ENCODE assay signal across 8 cellular contexts in the genomic region with DNA sequence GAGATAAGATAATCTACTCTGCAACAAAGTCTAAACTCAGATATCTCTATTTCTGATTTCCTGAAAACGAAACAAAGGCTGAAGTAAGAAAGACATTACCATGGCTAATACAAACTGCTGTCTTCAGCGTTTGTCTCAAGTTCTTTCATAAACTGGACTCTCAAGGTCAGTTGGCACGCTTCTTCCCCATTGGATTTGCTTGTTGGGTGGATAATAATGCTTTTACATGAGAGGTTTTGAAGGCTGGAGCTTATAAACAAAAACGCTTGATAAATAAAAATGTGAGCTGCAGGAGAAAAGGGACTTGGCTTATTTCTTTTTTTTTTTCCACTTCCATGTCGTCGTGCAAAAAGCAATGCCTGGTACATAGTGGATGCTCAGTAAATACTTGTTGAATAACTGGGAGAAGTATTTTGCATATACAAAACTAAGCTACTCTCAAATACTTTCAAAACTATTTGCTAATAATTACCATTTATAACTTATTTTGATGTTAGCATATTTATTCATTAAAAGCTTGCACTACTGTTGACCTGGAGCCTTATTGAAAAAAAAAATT.
DNase-seq lines count a peak whose midpoint lies in the region; ATAC-seq and TF ChIP-seq lines count a peak whose summit lies in the region.

No MANE protein-coding gene starts in this region.

- DNase-seq in Ammon's horn (ENCODE audit: low spot score): peak; percentile 34
- DNase-seq in RWPE2 (ENCODE audit: low spot score): no peak
- no peak for DNase-seq in NCI-H146 (lab: John Stamatoyannopoulos, UW)
- no peak for DNase-seq in islet precursor cell
- no peak for DNase-seq in glomerular visceral epithelial cell (ENCODE audit: extremely low spot score)

- H3K36me3 ChIP-seq in RWPE2 (ENCODE audit: low read depth) (no peaks in the 10 kb centered on the region), esophagus (ENCODE audit: control insufficient read depth in 2 of 2, insufficient read depth in 2 of 2, low read length in 1 of 2) (no peaks in the 10 kb centered on the region), neutrophil (no peaks in the 10 kb centered on the region)

- 13 to 15% methylated on average over 6 of the region's 6 CpGs for WGBS in esophagus, 2 donors

- H3K27ac ChIP-seq in RWPE2 (ENCODE audit: poor library complexity, severe bottlenecking) (peak overlapping the region; percentile 62), esophagus (ENCODE audit: low read depth in 2 of 2, low read length in 1 of 2) (peak overlapping the region; percentile 4 to 92), neutrophil (peak overlapping the region; percentile 78)

- H3K4me3 ChIP-seq in RWPE2 (ENCODE audit: severe bottlenecking) (no peak overlapping the region), esophagus (ENCODE audit: low read depth in 1 of 2, low read length in 2 of 2) (no peak overlapping the region), neutrophil (ENCODE audit: low read depth in 1 of 2, low read length in 1 of 2) (peak overlapping the region; percentile 35 to 39)

- H3K27me3 ChIP-seq in RWPE2 (ENCODE audit: insufficient read depth, poor library complexity, severe bottlenecking) (no peaks in the 10 kb centered on the region), esophagus (ENCODE audit: control insufficient read depth in 1 of 2, insufficient read depth in 2 of 2, low read length in 2 of 2) (no peaks in the 10 kb centered on the region), neutrophil (no peaks in the 10 kb centered on the region)

- H3K9me3 ChIP-seq in RWPE2 (ENCODE audit: severe bottlenecking) (no peaks in the 10 kb centered on the region), esophagus (ENCODE audit: control insufficient read depth in 2 of 2, insufficient read depth in 1 of 2, low read depth in 1 of 2, low read length in 1 of 2) (no peaks in the 10 kb centered on the region), neutrophil (no peaks in the 10 kb centered on the region)

- TF ChIP-seq CTCF in RWPE2 (IDR thresholded peaks at IDR 0.05; ENCODE audit: poor library complexity, severe bottlenecking) (no peak), neutrophil (IDR thresholded peaks at IDR 0.05) (no peak)

- peak; percentile 8 for ATAC-seq in GM21723 (IDR thresholded peaks at IDR 0.05; ENCODE audit: unreplicated experiment)
- ATAC-seq in RWPE2 (ENCODE audit: low read depth): no peak

- H3K4me1 ChIP-seq in RWPE2 (ENCODE audit: insufficient read depth, poor library complexity, severe bottlenecking): peaks cover 15% of the 10 kb centered on the region
- no peaks in the 10 kb centered on the region for H3K4me1 ChIP-seq in esophagus (ENCODE audit: control insufficient read depth in 2 of 2, insufficient read depth in 2 of 2, low read length in 1 of 2)
- H3K4me1 ChIP-seq in neutrophil (ENCODE audit: control insufficient read depth in 1 of 2, insufficient read depth in 1 of 2, low read depth in 1 of 2, low read length in 1 of 2): peaks cover 18 to 22% of the 10 kb centered on the region in 2 experiments

Comparison
In these comparisons a context has a peak if more than half of its experiments do, and no peak if none do; other contexts are left out.
1. H3K4me3 ChIP-seq: peak in neutrophil (2 of 2); none in RWPE2 (single experiment) and esophagus (0 of 2).
2. Peak in every context shown above with its lines, with median percentiles within 50 percentile points of each other: H3K27ac ChIP-seq.